Comparison of ENCODE assay signal across 22 cellular contexts in the genomic region with DNA sequence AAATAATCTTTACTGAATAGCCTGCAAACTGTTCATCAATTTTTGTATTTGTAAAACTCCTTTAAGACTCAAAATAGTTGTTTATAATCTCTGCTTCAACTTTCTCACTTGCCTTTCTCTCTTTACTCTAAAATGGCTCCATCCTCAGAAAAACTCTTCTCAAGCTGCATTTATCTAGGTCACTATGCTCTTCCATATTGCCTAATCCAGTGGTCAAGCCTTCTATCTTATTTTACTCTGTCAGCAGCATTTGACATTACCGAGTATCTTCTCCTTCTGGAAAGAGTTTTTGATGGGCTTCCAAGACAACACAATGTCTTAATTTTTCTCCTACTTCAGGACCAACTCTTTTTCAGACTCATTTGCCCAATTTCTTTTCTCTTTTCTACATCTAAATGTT.
"Had no signal": no experiment of that assay in that cellular context is flagged by ENCODE, and none has a peak within 500 bp of the region (broad histone marks: within the 10 kb centered on the region; RNA-seq: fewer than 3 reads in every experiment).

No MANE protein-coding gene starts in this region.

- H3K27ac ChIP-seq: coronary artery, dorsolateral prefrontal cortex, esophagus muscularis mucosa, gastrocnemius medialis, heart right ventricle, left ventricle myocardium inferior, lower lobe of right lung had no signal

- DNase-seq: dermis blood vessel endothelial cell; dorsolateral prefrontal cortex; effector CD4-positive, alpha-beta T cell; effector memory CD4-positive, alpha-beta T cell; foreskin fibroblast; foreskin melanocyte; gastrocnemius medialis; glutamatergic neuron; head of caudate nucleus; heart right ventricle; hippocampal formation; islet precursor cell; kidney; left colon; left ventricle myocardium inferior; lower lobe of right lung; mesendoderm; midbrain; naive thymus-derived CD4-positive, alpha-beta T cell had no signal

- H3K4me1 Mint-ChIP-seq: naive thymus-derived CD4-positive, alpha-beta T cell had no signal

- H3K4me1 ChIP-seq: esophagus muscularis mucosa, heart right ventricle, left ventricle myocardium inferior, lower lobe of right lung had no signal

- H3K4me3 Mint-ChIP-seq: naive thymus-derived CD4-positive, alpha-beta T cell had no signal

- H3K9me3 ChIP-seq: gastrocnemius medialis, lower lobe of right lung had no signal

- H3K27me3 Mint-ChIP-seq: naive thymus-derived CD4-positive, alpha-beta T cell had no signal

- ATAC-seq: gastrocnemius medialis; heart right ventricle; left colon; left lobe of liver; lower lobe of right lung; naive thymus-derived CD4-positive, alpha-beta T cell had no signal

- H3K4me3 ChIP-seq: coronary artery, dorsolateral prefrontal cortex, esophagus muscularis mucosa, gastrocnemius medialis, heart right ventricle, left ventricle myocardium inferior, lower lobe of right lung had no signal

- H3K27me3 ChIP-seq: dorsolateral prefrontal cortex, esophagus muscularis mucosa, gastrocnemius medialis, heart right ventricle had no signal

- H3K36me3 ChIP-seq: esophagus muscularis mucosa, gastrocnemius medialis, heart right ventricle, left ventricle myocardium inferior, lower lobe of right lung had no signal

- H3K27ac Mint-ChIP-seq: naive thymus-derived CD4-positive, alpha-beta T cell had no signal
